9 cellular contexts compared by ENCODE assay signal in genomic region chrX:20515841-20516461, GRCh38.
DNase-seq lines count a peak whose midpoint lies in the region; ATAC-seq, FAIRE-seq and TF ChIP-seq lines count a peak whose summit lies in the region.
"Had no signal": no experiment of that assay in that cellular context is flagged by ENCODE, and none has a peak within 500 bp of the region (broad histone marks: within the 10 kb centered on the region; RNA-seq: fewer than 3 reads in every experiment).

No MANE protein-coding gene starts in this region.

- intact Hi-C loops in dendritic cell treated with granulocyte-macrophage colony-stimulating factor and Interleukin-4, amounts not matched to agents 40 ng/mL and 50 ng/mL, for 4 days (cut with micrococcal nuclease): no loop called here

- CTCF ChIA-PET in A549 (lab: Yijun Ruan, JAX): interaction anchor here (0.6 to 2.8 kb wide), 4 partner anchors 13 to 1470 kb away, joined by 3 to 20 read pairs (median 4); no protein-coding TSS in a partner anchor

- H3K27me3 ChIP-seq in OCI-LY3 (ENCODE audit: low read depth, low read length) (peaks cover 93% of the 10 kb centered on the region), skeletal muscle tissue (ENCODE audit: control insufficient read depth in 3 of 3, insufficient read depth in 3 of 3, low read length in 3 of 3) (peaks cover 0 to 5% (median 0%) of the 10 kb centered on the region in 3 donors), HAP-1 (ENCODE audit: low read depth) (no peaks in the 10 kb centered on the region), Peyer's patch (no peaks in the 10 kb centered on the region)

- peaks cover 25% of the 10 kb centered on the region for H3K4me1 Mint-ChIP-seq in dendritic cell treated with granulocyte-macrophage colony-stimulating factor and Interleukin-4, amounts not matched to agents 40 ng/mL and 50 ng/mL, for 4 days (ENCODE audit: low read depth)

- peak overlapping the region; percentile 50 for H3K27ac Mint-ChIP-seq in dendritic cell treated with granulocyte-macrophage colony-stimulating factor and Interleukin-4, amounts not matched to agents 40 ng/mL and 50 ng/mL, for 4 days

- H2AFZ ChIP-seq in OCI-LY3 (ENCODE audit: low read depth, low read length): no peak overlapping the region

- no peak overlapping the region for H3K9ac ChIP-seq in OCI-LY3 (ENCODE audit: low read length)
- H3K9ac ChIP-seq in skeletal muscle tissue (ENCODE audit: low read depth in 1 of 3, low read length in 3 of 3): no peak overlapping the region

- H3K9me3 Mint-ChIP-seq in dendritic cell treated with granulocyte-macrophage colony-stimulating factor and Interleukin-4, amounts not matched to agents 40 ng/mL and 50 ng/mL, for 4 days: no peaks in the 10 kb centered on the region

- POLR2A ChIA-PET in A549 (lab: Yijun Ruan, JAX): interaction anchor here (0.6 to 1.5 kb wide), 3 partner anchors 9 to 261 kb away, joined by 3 to 8 read pairs (median 3); no protein-coding TSS in a partner anchor

- H3K27ac ChIP-seq in A549 (peak overlapping the region; percentile 65 to 84), OCI-LY3 (ENCODE audit: low read length) (no peak overlapping the region), skeletal muscle tissue (ENCODE audit: low read depth, low read length) (peak overlapping the region; percentile 28), Peyer's patch (peak overlapping the region in 1 of 4 donors; percentile 32)

- in situ Hi-C loops in HAP-1 (cut with MboI; ENCODE audit: low sequenced_read_pairs): no loop called here

- no peak for TF ChIP-seq CTCF in A549 (IDR thresholded peaks at IDR 0.05)
- no peak for TF ChIP-seq CTCF in OCI-LY3 (IDR thresholded peaks at IDR 0.05; ENCODE audit: low read depth, low read length)
- no peak for TF ChIP-seq CTCF in Peyer's patch (IDR thresholded peaks at IDR 0.05)

- DNase-seq in A549 (ENCODE audit: low read depth in 1 of 2, low spot score in 1 of 2) (peak; percentile 22 to 85), HAP-1 (ENCODE audit: low spot score in 2 of 2) (no peak), Peyer's patch (no peak)

- H3K4me1 ChIP-seq in A549: peaks cover 29% of the 10 kb centered on the region
- peaks cover 18% of the 10 kb centered on the region for H3K4me1 ChIP-seq in OCI-LY3 (ENCODE audit: low read length)
- H3K4me1 ChIP-seq in skeletal muscle tissue (ENCODE audit: control insufficient read depth in 3 of 3, insufficient read depth in 3 of 3, low read length in 3 of 3): peaks cover 0 to 4% (median 4%) of the 10 kb centered on the region in 3 donors
- H3K4me1 ChIP-seq in HAP-1: no peaks in the 10 kb centered on the region
- no peaks in the 10 kb centered on the region for H3K4me1 ChIP-seq in Peyer's patch

- peak; percentile 98 for FAIRE-seq in A549 (lab: Jason Lieb, UNC)
- FAIRE-seq: H1 had no signal

- no peak overlapping the region for H3K4me3 Mint-ChIP-seq in dendritic cell treated with granulocyte-macrophage colony-stimulating factor and Interleukin-4, amounts not matched to agents 40 ng/mL and 50 ng/mL, for 4 days

- ATAC-seq in A549: peak; percentile 87 to 90
- peak; percentile 99 for ATAC-seq in GM18511 (IDR thresholded peaks at IDR 0.05; ENCODE audit: unreplicated experiment)
- ATAC-seq in HG02943 (IDR thresholded peaks at IDR 0.05; ENCODE audit: low read depth, unreplicated experiment): peak; percentile 96

- H3K4me2 ChIP-seq in A549: peak overlapping the region; percentile 47
- H3K4me2 ChIP-seq in OCI-LY3 (ENCODE audit: low read length): peak overlapping the region; percentile 27

- TF ChIP-seq POLR2A in A549 (IDR thresholded peaks at IDR 0.05; ENCODE audit: low read length): no peak
- TF ChIP-seq POLR2A in Peyer's patch (IDR thresholded peaks at IDR 0.05): no peak

- 0% methylated on average over 1 of the region's 1 CpG for WGBS in A549 (ENCODE audit: missing lambda C conversion rate)

- no peaks in the 10 kb centered on the region for H3K36me3 Mint-ChIP-seq in dendritic cell treated with granulocyte-macrophage colony-stimulating factor and Interleukin-4, amounts not matched to agents 40 ng/mL and 50 ng/mL, for 4 days (ENCODE audit: low read depth)

- TF ChIP-seq RAD21 in A549 (conservative IDR thresholded peaks at IDR 0.05 in 1 of 2, IDR thresholded peaks at IDR 0.05 in 1 of 2): no peak

- H3K79me2 ChIP-seq in OCI-LY3 (ENCODE audit: low read length): no peaks in the 10 kb centered on the region

- H3K36me3 ChIP-seq in OCI-LY3 (replicated peaks; ENCODE audit: low read depth, low read length) (no peaks in the 10 kb centered on the region), skeletal muscle tissue (ENCODE audit: control insufficient read depth in 3 of 3, insufficient read depth in 3 of 3, low read length in 3 of 3) (no peaks in the 10 kb centered on the region), HAP-1 (replicated peaks) (no peaks in the 10 kb centered on the region), Peyer's patch (no peaks in the 10 kb centered on the region)

- H3K27me3 Mint-ChIP-seq in dendritic cell treated with granulocyte-macrophage colony-stimulating factor and Interleukin-4, amounts not matched to agents 40 ng/mL and 50 ng/mL, for 4 days: no peaks in the 10 kb centered on the region

- no peak for TF ChIP-seq EP300 in A549 (IDR thresholded peaks at IDR 0.05)

- H3K4me3 ChIP-seq in A549 (no peak overlapping the region), OCI-LY3 (ENCODE audit: low read length) (no peak overlapping the region), skeletal muscle tissue (ENCODE audit: low read length in 3 of 3) (no peak overlapping the region), HAP-1 (no peak overlapping the region), Peyer's patch (no peak overlapping the region)

- H3K9me3 ChIP-seq in A549 (peaks cover 6% of the 10 kb centered on the region; the same call in 2 of the 3 replicates), OCI-LY3 (ENCODE audit: insufficient read depth, low read length) (no peaks in the 10 kb centered on the region), skeletal muscle tissue (ENCODE audit: control insufficient read depth in 3 of 3, low read length in 3 of 3) (no peaks in the 10 kb centered on the region), HAP-1 (no peaks in the 10 kb centered on the region), Peyer's patch (no peaks in the 10 kb centered on the region)

- H4K20me1 ChIP-seq in OCI-LY3 (ENCODE audit: insufficient read depth, low read length): peaks cover 37% of the 10 kb centered on the region

TF ChIP-seq in A549, 52 proteins besides CTCF, POLR2A, EP300 and RAD21:
- TF ChIP-seq SMC3 (IDR thresholded peaks at IDR 0.05): no peak
- no peak for TF ChIP-seq EHF (CRISPR knock-in tag; IDR thresholded peaks at IDR 0.05)
- TF ChIP-seq JUNB (IDR thresholded peaks at IDR 0.05): peak; percentile 65
- TF ChIP-seq FOSL2 (IDR thresholded peaks at IDR 0.05): peak; percentile 62; the same call in 1 of the 2 replicates
- TF ChIP-seq FOSL2 (CRISPR knock-in tag; IDR thresholded peaks at IDR 0.05): peak; percentile 76
- peak; percentile 94 for TF ChIP-seq MAFK (IDR thresholded peaks at IDR 0.05; ENCODE audit: partially characterized antibody)
- no peak for TF ChIP-seq ATOH8 (CRISPR knock-in tag; IDR thresholded peaks at IDR 0.05; ENCODE audit: low read depth)

Comparison
In these comparisons a context has a peak if more than half of its experiments do, and no peak if none do; other contexts are left out.
1. DNase-seq: peak in A549 (2 of 2); none in HAP-1 (0 of 2) and Peyer's patch (0 of 3).
2. Peak in every context shown above with its lines, with median percentiles within 50 percentile points of each other: ATAC-seq.